2 cellular contexts compared by ENCODE assay signal in the genomic region with DNA sequence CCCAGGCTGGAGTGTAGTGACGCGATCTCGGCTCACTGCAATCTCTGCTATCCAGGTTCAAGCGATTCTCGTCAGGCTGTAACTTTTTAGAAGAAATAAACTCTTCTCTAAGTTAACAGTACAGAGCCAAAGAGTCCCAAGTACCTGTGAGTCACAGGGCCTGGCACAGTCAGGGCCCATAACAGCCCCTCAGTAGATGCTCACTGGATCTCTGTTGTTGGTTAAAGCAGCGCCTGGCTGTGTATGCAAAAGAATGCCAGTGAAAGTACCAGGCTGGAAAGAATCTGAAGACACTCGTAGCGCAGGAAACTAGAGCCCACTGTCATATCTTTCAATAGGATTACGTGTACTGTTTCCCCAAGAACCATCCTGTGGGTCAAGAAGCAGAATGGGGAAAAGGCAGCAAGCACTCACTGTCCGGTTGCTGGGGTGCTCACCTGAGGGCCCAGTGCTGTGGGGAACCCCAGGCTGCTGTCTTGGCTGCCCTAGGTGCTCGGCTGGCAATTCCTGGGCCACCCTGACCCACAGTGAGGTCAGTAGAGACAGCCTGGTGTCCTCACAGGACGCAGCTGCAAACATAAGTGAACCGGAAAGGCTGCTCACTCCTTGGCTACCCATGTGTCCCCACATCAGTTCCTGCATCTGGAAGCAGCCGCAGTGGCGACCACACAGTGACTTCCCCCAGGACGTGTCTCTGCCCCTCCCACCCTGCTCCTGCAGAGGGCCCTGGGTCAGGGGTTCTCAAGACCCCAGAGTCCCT.
A peak's percentile ranks its signal among the peaks of the same experiment; 100 is the strongest.
TF ChIP-seq lines count a peak whose summit lies in the region.

No MANE protein-coding gene starts in this region.

TF ChIP-seq in SK-N-SH, 30 proteins besides CTCF, POLR2A, EP300 and RAD21 (continued from another document):
- TF ChIP-seq, protein P1, sequence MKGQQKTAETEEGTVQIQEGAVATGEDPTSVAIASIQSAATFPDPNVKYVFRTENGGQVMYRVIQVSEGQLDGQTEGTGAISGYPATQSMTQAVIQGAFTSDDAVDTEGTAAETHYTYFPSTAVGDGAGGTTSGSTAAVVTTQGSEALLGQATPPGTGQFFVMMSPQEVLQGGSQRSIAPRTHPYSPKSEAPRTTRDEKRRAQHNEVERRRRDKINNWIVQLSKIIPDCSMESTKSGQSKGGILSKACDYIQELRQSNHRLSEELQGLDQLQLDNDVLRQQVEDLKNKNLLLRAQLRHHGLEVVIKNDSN (IDR thresholded peaks at IDR 0.05; ENCODE audit: borderline replicate concordance, low read depth), result no peak
- TF ChIP-seq POLR2AphosphoS5 (IDR thresholded peaks at IDR 0.05; ENCODE audit: low read depth, low read length), result 0 out of 2 replicates have a peak, but pooled peaks have one; percentile 9
- no peak for TF ChIP-seq SMC3 (IDR thresholded peaks at IDR 0.05; ENCODE audit: low read depth, low read length)
- no peak for TF ChIP-seq FOSL2 (IDR thresholded peaks at IDR 0.05; ENCODE audit: borderline replicate concordance, low read depth)
- no peak for TF ChIP-seq YY1 (IDR thresholded peaks at IDR 0.05; ENCODE audit: low read depth)
TF ChIP-seq in SK-N-SH: peak in this region for 1.

TF ChIP-seq in SK-N-SH treated with all-trans-retinoic acid at 6 μM for 48 hours, 23 proteins besides CTCF, POLR2A, EP300 and RAD21 (continued from another document):
- TF ChIP-seq, protein P2, sequence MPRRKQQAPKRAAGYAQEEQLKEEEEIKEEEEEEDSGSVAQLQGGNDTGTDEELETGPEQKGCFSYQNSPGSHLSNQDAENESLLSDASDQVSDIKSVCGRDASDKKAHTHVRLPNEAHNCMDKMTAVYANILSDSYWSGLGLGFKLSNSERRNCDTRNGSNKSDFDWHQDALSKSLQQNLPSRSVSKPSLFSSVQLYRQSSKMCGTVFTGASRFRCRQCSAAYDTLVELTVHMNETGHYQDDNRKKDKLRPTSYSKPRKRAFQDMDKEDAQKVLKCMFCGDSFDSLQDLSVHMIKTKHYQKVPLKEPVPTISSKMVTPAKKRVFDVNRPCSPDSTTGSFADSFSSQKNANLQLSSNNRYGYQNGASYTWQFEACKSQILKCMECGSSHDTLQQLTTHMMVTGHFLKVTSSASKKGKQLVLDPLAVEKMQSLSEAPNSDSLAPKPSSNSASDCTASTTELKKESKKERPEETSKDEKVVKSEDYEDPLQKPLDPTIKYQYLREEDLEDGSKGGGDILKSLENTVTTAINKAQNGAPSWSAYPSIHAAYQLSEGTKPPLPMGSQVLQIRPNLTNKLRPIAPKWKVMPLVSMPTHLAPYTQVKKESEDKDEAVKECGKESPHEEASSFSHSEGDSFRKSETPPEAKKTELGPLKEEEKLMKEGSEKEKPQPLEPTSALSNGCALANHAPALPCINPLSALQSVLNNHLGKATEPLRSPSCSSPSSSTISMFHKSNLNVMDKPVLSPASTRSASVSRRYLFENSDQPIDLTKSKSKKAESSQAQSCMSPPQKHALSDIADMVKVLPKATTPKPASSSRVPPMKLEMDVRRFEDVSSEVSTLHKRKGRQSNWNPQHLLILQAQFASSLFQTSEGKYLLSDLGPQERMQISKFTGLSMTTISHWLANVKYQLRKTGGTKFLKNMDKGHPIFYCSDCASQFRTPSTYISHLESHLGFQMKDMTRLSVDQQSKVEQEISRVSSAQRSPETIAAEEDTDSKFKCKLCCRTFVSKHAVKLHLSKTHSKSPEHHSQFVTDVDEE (CRISPR knock-in tag; IDR thresholded peaks at IDR 0.05), result no peak
- no peak for TF ChIP-seq OSR1 (CRISPR knock-in tag; IDR thresholded peaks at IDR 0.05)
